ENCODE assay signal across 13 cellular contexts in genomic region chr18:24246143-24246542, GRCh38.
DNase-seq lines count a peak whose midpoint lies in the region; ATAC-seq and TF ChIP-seq lines count a peak whose summit lies in the region.
"Had no signal": no experiment of that assay in that cellular context is flagged by ENCODE, and none has a peak within 500 bp of the region (broad histone marks: within the 10 kb centered on the region; RNA-seq: fewer than 3 reads in every experiment).

No MANE protein-coding gene starts in this region.

- DNase-seq in GM06990 (ENCODE audit: extremely low read depth, insufficient read length) (peak; percentile 38), kidney tubule cell (ENCODE audit: low spot score) (no peak), NCI-H187 (lab: John Stamatoyannopoulos, UW) (no peak), MV-4-11 (lab: John Stamatoyannopoulos, UW) (no peak)
- no peak for DNase-seq in effector CD4-positive, alpha-beta T cell
- DNase-seq: amygdala, DMS153, MG63, NCI-H446 treated with DMSO at 0.1 percent for 48 hours, upper lobe of left lung had no signal

- no peaks in the 10 kb centered on the region; the same call in none of the 2 replicates for H3K27me3 ChIP-seq in GM06990 (replicated peaks; ENCODE audit: control insufficient read depth, insufficient read depth, low read length)
- H3K27me3 ChIP-seq: MG63, upper lobe of left lung had no signal

- H3K36me3 ChIP-seq in GM06990 (ENCODE audit: control insufficient read depth, insufficient read depth, low read length), result no peaks in the 10 kb centered on the region
- H3K36me3 ChIP-seq: MG63, upper lobe of left lung had no signal

- no peak for TF ChIP-seq CTCF in GM06990 (IDR thresholded peaks at IDR 0.05; ENCODE audit: insufficient read depth, low read length, poor library complexity, severe bottlenecking)

- no peak overlapping the region for H3K4me3 ChIP-seq in GM06990 (replicated peaks; ENCODE audit: low read depth, low read length)
- H3K4me3 ChIP-seq: MG63, upper lobe of left lung had no signal

- peak; percentile 92 for ATAC-seq in GM18870 (IDR thresholded peaks at IDR 0.05; ENCODE audit: unreplicated experiment)
- peak; percentile 91 for ATAC-seq in GM21723 (IDR thresholded peaks at IDR 0.05; ENCODE audit: unreplicated experiment)
- peak; percentile 93 for ATAC-seq in HG03159 (IDR thresholded peaks at IDR 0.05; ENCODE audit: unreplicated experiment)
